ENCODE assay signal across 8 cellular contexts in the genomic region with DNA sequence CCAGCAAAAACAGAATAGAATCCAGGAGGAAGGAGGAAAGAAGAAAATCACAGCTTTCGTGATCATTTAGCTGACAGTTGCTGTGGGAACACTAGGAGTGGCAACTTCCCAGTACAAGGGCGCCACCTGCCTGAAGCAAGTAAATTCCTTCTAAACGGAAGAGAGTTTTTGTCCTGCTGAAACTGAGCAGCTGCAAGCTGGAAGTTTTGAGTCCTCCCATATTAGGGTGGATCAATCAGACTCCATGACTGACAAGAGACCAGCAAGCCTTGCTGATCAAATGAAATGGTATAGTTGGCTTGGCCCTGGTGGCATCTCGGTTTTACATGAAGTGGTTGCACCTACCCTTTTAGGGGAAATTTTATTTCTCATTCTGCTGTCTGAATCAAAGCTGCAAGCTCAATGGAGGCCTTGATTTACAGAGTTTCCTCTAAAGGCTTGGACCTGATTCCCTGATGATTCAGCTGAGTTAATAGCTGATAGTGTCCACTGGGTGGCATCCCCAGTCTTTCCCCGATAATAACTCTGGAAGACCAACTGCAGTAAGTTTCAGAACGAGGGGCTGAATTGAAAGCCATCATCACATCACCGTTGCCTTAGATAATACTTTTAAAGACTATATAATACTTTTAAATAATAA.
A peak's percentile ranks its signal among the peaks of the same experiment; 100 is the strongest.
DNase-seq lines count a peak whose midpoint lies in the region; ATAC-seq and TF ChIP-seq lines count a peak whose summit lies in the region.

No MANE protein-coding gene starts in this region.

- H3K9me3 ChIP-seq in breast epithelium: no peaks in the 10 kb centered on the region

- no peak for TF ChIP-seq POLR2A in breast epithelium (IDR thresholded peaks at IDR 0.05)

- intact Hi-C loops in breast epithelium (cut with DNase I; ENCODE audit: low total_unique reads): loop anchor here (5.0 kb wide), 1 partner anchor 773 kb away; no protein-coding TSS in a partner anchor

- DNase-seq in A172 (ENCODE audit: low spot score): peak; percentile 67
- DNase-seq in GM04504 (ENCODE audit: low read depth): peak; percentile 47
- DNase-seq in HT-29 (ENCODE audit: low spot score): peak; percentile 73
- DNase-seq in NCI-H82 treated with DMSO at 0.1 percent for 48 hours (lab: John Stamatoyannopoulos, UW; ENCODE audit: unreplicated experiment): peak; percentile 71
- DNase-seq in breast epithelium (ENCODE audit: low spot score in 2 of 2): peak; percentile 38 to 63
- DNase-seq in inferior parietal cortex (ENCODE audit: extremely low spot score): peak; percentile 72
- DNase-seq in smooth muscle cell of the brain vasculature (ENCODE audit: low read depth, low spot score): peak; percentile 46

- no peak for ATAC-seq in HG02623 (IDR thresholded peaks at IDR 0.05; ENCODE audit: unreplicated experiment)

- no peaks in the 10 kb centered on the region for H3K27me3 ChIP-seq in breast epithelium

- H3K36me3 ChIP-seq in breast epithelium: no peaks in the 10 kb centered on the region

- H3K4me3 ChIP-seq in breast epithelium: no peak overlapping the region

- no peak overlapping the region for H3K27ac ChIP-seq in breast epithelium

- no peaks in the 10 kb centered on the region for H3K4me1 ChIP-seq in breast epithelium

- TF ChIP-seq CTCF in breast epithelium (IDR thresholded peaks at IDR 0.05): peak in 2 of 3 donors; percentile 66 to 70
